Comparison of ENCODE assay signal across 23 cellular contexts in the genomic region with DNA sequence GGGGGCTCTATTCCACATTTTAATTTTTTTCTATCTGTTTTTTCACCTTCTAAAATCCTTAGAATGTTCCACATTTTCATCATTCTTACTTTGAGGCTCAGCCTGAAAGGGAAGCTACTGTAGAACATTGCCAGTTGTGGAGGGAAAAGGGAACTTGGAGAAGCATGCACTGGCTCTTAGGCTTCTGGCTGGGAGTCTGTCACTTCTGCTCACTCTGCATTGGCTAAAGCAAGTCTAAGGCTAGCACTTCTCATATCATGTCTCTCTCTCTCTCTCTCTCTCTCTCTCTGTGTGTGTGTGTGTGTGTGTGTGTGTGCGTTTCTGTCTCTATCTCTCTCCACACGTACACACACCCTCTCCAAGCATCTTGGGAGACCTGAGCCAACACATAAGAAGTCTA. TPM values are rescaled to one million over a fixed set of nuclear protein-coding genes. Genes with fewer than 3 reads are reported as not detected.
A peak's percentile ranks its signal among the peaks of the same experiment; 100 is the strongest.
DNase-seq lines count a peak whose midpoint lies in the region; ATAC-seq, FAIRE-seq and TF ChIP-seq lines count a peak whose summit lies in the region.
"Had no signal": no experiment of that assay in that cellular context is flagged by ENCODE, and none has a peak within 500 bp of the region (broad histone marks: within the 10 kb centered on the region; RNA-seq: fewer than 3 reads in every experiment).

No MANE protein-coding gene starts in this region.

- no peak for TF ChIP-seq RAD21 in K562 (CRISPR knock-in tag; conservative IDR thresholded peaks at IDR 0.05 in 1 of 2, IDR thresholded peaks at IDR 0.05 in 1 of 2)

- POLR2A ChIA-PET in K562 (lab: Yijun Ruan, JAX), result interaction anchor here (1.0 kb wide), 1 partner anchor 9 kb away, joined by 3 read pairs; no protein-coding TSS in a partner anchor

- no peaks in the 10 kb centered on the region for H3K9me1 ChIP-seq in K562 (ENCODE audit: control insufficient read depth, insufficient read depth, low read length)

- in situ Hi-C loops in K562 (cut with MboI), result no loop called here

- BruUV-seq in K562 (replicated peaks; lab: Mats Ljungman, UMichigan), result no TSS peak

- no peak overlapping the region for H3K9ac ChIP-seq in K562 (ENCODE audit: insufficient read depth in 1 of 2, low read depth in 2 of 2, low read length in 2 of 2)
- H3K9ac ChIP-seq: SK-N-SH had no signal

- no peak overlapping the region for H3K4me2 ChIP-seq in K562 (ENCODE audit: insufficient read depth, low read length)
- H3K4me2 ChIP-seq: SK-N-SH had no signal

- no peak for TF ChIP-seq POLR2A in K562 (conservative IDR thresholded peaks at IDR 0.05)

- WGBS in K562 (ENCODE audit: insufficient coverage, low coverage, missing lambda C conversion rate), result 0% methylated on average over 2 of the region's 2 CpGs

- peak; percentile 58 for DNase-seq in SIG-M5 treated with dmso at 0.1 percent for 504 hours (lab: John Stamatoyannopoulos, UW; ENCODE audit: unreplicated experiment)
- no peak for DNase-seq in SIG-M5 (lab: John Stamatoyannopoulos, UW)
- peak; percentile 54 for DNase-seq in NOMO-1 treated with dmso at 0.1 percent for 144 hours (lab: John Stamatoyannopoulos, UW; ENCODE audit: unreplicated experiment)
- peak in 1 of 4 experiments; percentile 12 for DNase-seq in K562 (ENCODE audit: extremely low read depth in 1 of 4, low spot score in 3 of 4)
- DNase-seq in activated T-cell treated with anti-CD3 and anti-CD28 coated beads for 4 hours, result no peak
- no peak for DNase-seq in activated T-cell treated with anti-CD3 and anti-CD28 coated beads, Interleukin-2, amount 50 U/mL, for 48 hours
- no peak for DNase-seq in DMS 273 treated with DMSO at 0.1 percent for 48 hours (lab: John Stamatoyannopoulos, UW)
- DNase-seq: 8988T; activated CD4-positive, alpha-beta memory T cell treated with anti-CD3 and anti-CD28 coated beads for 36 hours; activated gamma-delta T cell treated with Interleukin-2 at 50 U/mL for 16 hours; activated naive CD8-positive, alpha-beta T cell treated with anti-CD3 and anti-CD28 coated beads, Interleukin-2, amount 50 U/mL, for 24 hours; dermis blood vessel endothelial cell; H9; lower lobe of right lung; NCI-H1436; SK-N-SH; stimulated activated CD4-positive, alpha-beta T cell treated with anti-CD3 and anti-CD28 coated beads, Interleukin-15, amount 100 ng/mL, for 24 hours; tibial artery had no signal

- H2AFZ ChIP-seq in K562 (ENCODE audit: low read depth, low read length), result no peak overlapping the region

- H3K4me1 ChIP-seq in K562 (replicated peaks in 1 of 2; ENCODE audit: control insufficient read depth in 2 of 2, insufficient read depth in 2 of 2, low read length in 2 of 2), result no peaks in the 10 kb centered on the region
- H3K4me1 ChIP-seq: lower lobe of right lung, tibial artery had no signal

- no peak for FAIRE-seq in K562 (lab: Jason Lieb, UNC)
- FAIRE-seq: keratinocyte had no signal

- no peak for TF ChIP-seq CTCF in K562 (IDR thresholded peaks at IDR 0.05 in 2 of 3, conservative IDR thresholded peaks at IDR 0.05 in 1 of 3; ENCODE audit: insufficient read depth in 2 of 3, low read depth in 1 of 3, low read length in 3 of 3)

- CTCF ChIA-PET in K562 (lab: Yijun Ruan, JAX; ENCODE audit: low intra/inter-chr PET ratio), result no interaction called here

- intact Hi-C loops in K562 (cut with micrococcal nuclease), result no loop called here

- H3K27ac ChIP-seq in K562 (ENCODE audit: extremely low read depth, low read depth, low read length), result no peak overlapping the region
- H3K27ac ChIP-seq: HL-60, lower lobe of right lung, RWPE1, tibial artery had no signal

- H3K27me3 ChIP-seq in K562 (ENCODE audit: control insufficient read depth in 2 of 2, insufficient read depth in 2 of 2, low read length in 2 of 2), result peaks cover 0 to 7% of the 10 kb centered on the region in 2 experiments; a peak in 2 of 5 replicates

- ATAC-seq in K562 (peak; percentile 54; the same call in 1 of the 3 replicates), GM18907 (IDR thresholded peaks at IDR 0.05; ENCODE audit: unreplicated experiment) (no peak)
- ATAC-seq: activated CD4-positive, CD25-positive, alpha-beta regulatory T cell treated with anti-CD3 and anti-CD28 coated beads, Interleukin-2, amount 50 U/mL, for 24 hours; activated naive CD8-positive, alpha-beta T cell treated with anti-CD3 and anti-CD28 coated beads, Interleukin-2, amount 50 U/mL, for 24 hours had no signal

- no peak for TF ChIP-seq EP300 in K562 (IDR thresholded peaks at IDR 0.05; ENCODE audit: low read length)

- H3K79me2 ChIP-seq in K562 (ENCODE audit: control insufficient read depth, insufficient read depth, low read length), result no peaks in the 10 kb centered on the region

- H4K20me1 ChIP-seq in K562 (replicated peaks; ENCODE audit: control insufficient read depth, insufficient read depth, low read length), result no peaks in the 10 kb centered on the region

- no peaks in the 10 kb centered on the region for H3K9me3 ChIP-seq in K562 (replicated peaks; ENCODE audit: control insufficient read depth, insufficient read depth, low read depth, low read length)
- H3K9me3 ChIP-seq: lower lobe of right lung, SK-N-SH, tibial artery had no signal

- no peak overlapping the region for H3K4me3 ChIP-seq in K562
- H3K4me3 ChIP-seq: lower lobe of right lung, tibial artery had no signal

- H3K36me3 ChIP-seq in K562 (ENCODE audit: control insufficient read depth, insufficient read depth, low read length), result no peaks in the 10 kb centered on the region
- H3K36me3 ChIP-seq: lower lobe of right lung, tibial artery had no signal

TF ChIP-seq in K562, 482 proteins besides CTCF, POLR2A, EP300 and RAD21:
- TF ChIP-seq, protein P1, sequence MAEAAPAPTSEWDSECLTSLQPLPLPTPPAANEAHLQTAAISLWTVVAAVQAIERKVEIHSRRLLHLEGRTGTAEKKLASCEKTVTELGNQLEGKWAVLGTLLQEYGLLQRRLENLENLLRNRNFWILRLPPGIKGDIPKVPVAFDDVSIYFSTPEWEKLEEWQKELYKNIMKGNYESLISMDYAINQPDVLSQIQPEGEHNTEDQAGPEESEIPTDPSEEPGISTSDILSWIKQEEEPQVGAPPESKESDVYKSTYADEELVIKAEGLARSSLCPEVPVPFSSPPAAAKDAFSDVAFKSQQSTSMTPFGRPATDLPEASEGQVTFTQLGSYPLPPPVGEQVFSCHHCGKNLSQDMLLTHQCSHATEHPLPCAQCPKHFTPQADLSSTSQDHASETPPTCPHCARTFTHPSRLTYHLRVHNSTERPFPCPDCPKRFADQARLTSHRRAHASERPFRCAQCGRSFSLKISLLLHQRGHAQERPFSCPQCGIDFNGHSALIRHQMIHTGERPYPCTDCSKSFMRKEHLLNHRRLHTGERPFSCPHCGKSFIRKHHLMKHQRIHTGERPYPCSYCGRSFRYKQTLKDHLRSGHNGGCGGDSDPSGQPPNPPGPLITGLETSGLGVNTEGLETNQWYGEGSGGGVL (CRISPR knock-in tag; IDR thresholded peaks at IDR 0.05), result no peak
- TF ChIP-seq JUND (IDR thresholded peaks at IDR 0.05; ENCODE audit: borderline replicate concordance, low read depth, low read length) (no peak), JUND (tag; IDR thresholded peaks at IDR 0.05; ENCODE audit: borderline replicate concordance, low read depth, low read length) (peak; percentile 27; the same call in 1 of the 3 replicates)

RNA-seq across cellular contexts. Expression of gene ADAR, which starts 49.6 kb away (rescaled TPM):
- 167 and 223 TPM in 2 replicates for total RNA-seq in K562 (2011; cell fraction: chromatin; rRNA removed; ENCODE audit: low replicate concordance)
- 128 and 132 TPM in 2 replicates for total RNA-seq in K562 (2011; cell fraction: nucleolus; rRNA removed)
- total RNA-seq in K562 (2011; cell fraction: nucleoplasm; rRNA removed), result 127 and 128 TPM in 2 replicates
- total RNA-seq in K562 (2014; rRNA removed), result 48.0 and 53.6 TPM in 2 replicates
- total RNA-seq in K562 (2014; rRNA removed; fragmentation: Illumina TruSeq; extraction: Trizol), result 60.2 and 63.6 TPM in 2 replicates
- total RNA-seq in K562 (2015; rRNA removed; fragmentation: Illumina TruSeq; extraction: Trizol), result 66.2 and 68.0 TPM in 2 replicates
- total RNA-seq in K562 (2021), result 94.2 and 96.9 TPM in 2 replicates
- polyA plus RNA-seq in K562 (2011; rRNA removed), result 117 and 123 TPM in 2 replicates
- 62.0 and 83.9 TPM in 2 replicates for polyA plus RNA-seq in K562 (2011; cell fraction: cytosol; rRNA removed)
- polyA plus RNA-seq in K562 (2011; cell fraction: nucleus; rRNA removed), result 176 and 229 TPM in 2 replicates
- polyA plus RNA-seq in K562 (2012), result 45.6 and 52.9 TPM in 2 replicates
- 67.0 and 75.9 TPM in 2 replicates for polyA plus RNA-seq in K562 (2014; fragmentation: Illumina TruSeq; extraction: Trizol)
- polyA plus RNA-seq in K562 (2014; fragmentation: Nextera tagmentation; extraction: Ambion mirVana), result 10 to 100 TPM; 30.1 to 41.2 TPM
- 46.3 and 51.3 TPM in 2 replicates for polyA plus RNA-seq in K562 (2014; rRNA removed)
- 157 and 202 TPM in 2 replicates for polyA minus RNA-seq in K562 (2011; rRNA and poly(A)+ RNA removed)
- polyA minus RNA-seq in K562 (2011; cell fraction: cytosol; rRNA and poly(A)+ RNA removed), result 61.0 and 68.0 TPM in 2 replicates
- polyA minus RNA-seq in K562 (2011; cell fraction: nucleus; rRNA and poly(A)+ RNA removed), result 58.7 and 108 TPM in 2 replicates

Comparison
In these comparisons a context has a peak if more than half of its experiments do, and no peak if none do; other contexts are left out.
1. DNase-seq: peak in SIG-M5 treated with dmso at 0.1 percent for 504 hours (single experiment) and NOMO-1 treated with dmso at 0.1 percent for 144 hours (single experiment); none in SIG-M5 (single experiment), activated T-cell treated with anti-CD3 and anti-CD28 coated beads for 4 hours (single experiment), activated T-cell treated with anti-CD3 and anti-CD28 coated beads, Interleukin-2, amount 50 U/mL, for 48 hours (0 of 2) and DMS 273 treated with DMSO at 0.1 percent for 48 hours (single experiment).